15 cellular contexts compared by ENCODE assay signal in genomic region chr1:58585166-58585565, GRCh38. TPM values are rescaled to one million over a fixed set of nuclear protein-coding genes. Genes with fewer than 3 reads are reported as not detected.
DNase-seq lines count a peak whose midpoint lies in the region; ATAC-seq and TF ChIP-seq lines count a peak whose summit lies in the region.
"Had no signal": no experiment of that assay in that cellular context is flagged by ENCODE, and none has a peak within 500 bp of the region (broad histone marks: within the 10 kb centered on the region; RNA-seq: fewer than 3 reads in every experiment).

No MANE protein-coding gene starts in this region.

- DNase-seq in HCT116 (ENCODE audit: low read depth, low spot score) (no peak), ascending aorta (ENCODE audit: low spot score in 2 of 2) (no peak), left lung (no peak), stomach (no peak), SIG-M5 treated with dmso at 0.1 percent for 504 hours (lab: John Stamatoyannopoulos, UW; ENCODE audit: unreplicated experiment) (no peak), ACHN (no peak)
- no peak for DNase-seq in stimulated activated CD4-positive, alpha-beta T cell treated with anti-CD3 and anti-CD28 coated beads, Interleukin-1b, Interleukin-23, amount 100 ng/mL, for 48 hours
- DNase-seq in activated naive CD4-positive, alpha-beta T cell treated with Interleukin-2 at 50 U/mL for 16 hours: no peak
- DNase-seq: activated B cell treated with CpG ODN at 0.5 μM for 24 hours; activated CD8-positive, alpha-beta memory T cell treated with anti-CD3 and anti-CD28 coated beads, Interleukin-2, amount 10 ng/mL, durations not matched to agents 7 days and 5 days; central memory CD4-positive, alpha-beta T cell; naive B cell; NCI-H1105; stimulated activated CD4-positive, alpha-beta T cell treated with anti-CD3 and anti-CD28 coated beads, Interleukin-2, amount 100 ng/mL, for 48 hours had no signal

- BruUV-seq in HCT116 (replicated peaks; lab: Mats Ljungman, UMichigan): TSS peak; percentile 91

- TF ChIP-seq EP300 in stomach (IDR thresholded peaks at IDR 0.05): no peak

- H3K36me3 ChIP-seq in HCT116 (ENCODE audit: control insufficient read depth in 1 of 2, insufficient read depth in 2 of 2, low read length in 2 of 2): no peaks in the 10 kb centered on the region
- H3K36me3 ChIP-seq in ascending aorta: no peaks in the 10 kb centered on the region
- no peaks in the 10 kb centered on the region for H3K36me3 ChIP-seq in left lung
- no peaks in the 10 kb centered on the region for H3K36me3 ChIP-seq in stomach
- H3K36me3 ChIP-seq: heart right ventricle had no signal

- RAD21 ChIA-PET in HCT116 (lab: Charles Lee; ENCODE audit: low non-redundant PET in 1 of 2, low total read pairs in 2 of 2, uncharacterized antibody in 2 of 2, unreplicated experiment in 2 of 2): no interaction called here

- in situ Hi-C loops in ACHN (cut with HindIII; ENCODE audit: low pct_ligation_motif_present, low pct_unique_long_range_greater_than_20kb, low sequenced_read_pairs): no loop called here

- intact Hi-C loops in HCT116 (cut with micrococcal nuclease) (loop anchor here (2.0 kb wide), 1 partner anchor 38 kb away; the partner anchor contains the start of gene OMA1), ascending aorta (cut with DNase I) (loop anchor here (2.0 to 10.0 kb wide), 2 partner anchors 38 to 190 kb away; partner anchors contain the start of gene OMA1), left lung (cut with DNase I) (no loop called here), stomach (cut with DNase I; ENCODE audit: low total_unique reads) (no loop called here)

- CTCF ChIA-PET in HCT116 (lab: Charles Lee): no interaction called here

- no peaks in the 10 kb centered on the region for H3K9me2 ChIP-seq in HCT116 (ENCODE audit: insufficient read depth)

- H3K4me2 ChIP-seq in HCT116 (ENCODE audit: low read length): peak overlapping the region; percentile 81

- H3K9me3 ChIP-seq in HCT116 (ENCODE audit: control insufficient read depth in 1 of 2, insufficient read depth in 1 of 2, low read depth in 1 of 2, low read length in 2 of 2): no peaks in the 10 kb centered on the region
- no peaks in the 10 kb centered on the region for H3K9me3 ChIP-seq in ascending aorta
- H3K9me3 ChIP-seq in left lung: no peaks in the 10 kb centered on the region
- H3K9me3 ChIP-seq in stomach: no peaks in the 10 kb centered on the region
- H3K9me3 ChIP-seq: heart right ventricle had no signal

- POLR2A ChIA-PET in HCT116 (lab: Charles Lee): no interaction called here

- no peaks in the 10 kb centered on the region for H3K79me2 ChIP-seq in HCT116 (ENCODE audit: insufficient read depth, low read length)

- TF ChIP-seq CTCF in HCT116 (IDR thresholded peaks at IDR 0.05 in 2 of 3, conservative IDR thresholded peaks at IDR 0.05 in 1 of 3; ENCODE audit: borderline replicate concordance in 1 of 3, insufficient read depth in 1 of 3, low read depth in 2 of 3, low read length in 2 of 3) (no peak), ascending aorta (IDR thresholded peaks at IDR 0.05) (no peak), left lung (IDR thresholded peaks at IDR 0.05) (no peak), stomach (IDR thresholded peaks at IDR 0.05) (no peak)

- H2AFZ ChIP-seq in HCT116 (ENCODE audit: low read depth, low read length, poor library complexity, severe bottlenecking): peak overlapping the region; percentile 11

- WGBS in stomach, 5 donors: 38 to 65% (median 55%) methylated on average over 2 of the region's 2 CpGs

- peak overlapping the region; percentile 64 for H3K9ac ChIP-seq in HCT116 (ENCODE audit: low read length)

- no peaks in the 10 kb centered on the region for H4K20me1 ChIP-seq in HCT116 (ENCODE audit: insufficient read depth)

- H3K4me3 ChIP-seq in HCT116 (replicated peaks in 1 of 2; ENCODE audit: low read depth in 1 of 2, low read length in 2 of 2): peak overlapping the region in 1 of 2 experiments; percentile 36; a peak in 2 of 4 replicates
- no peak overlapping the region for H3K4me3 ChIP-seq in ascending aorta
- H3K4me3 ChIP-seq in left lung: no peak overlapping the region
- no peak overlapping the region for H3K4me3 ChIP-seq in stomach
- H3K4me3 ChIP-seq: heart right ventricle had no signal

- H3K4me1 ChIP-seq in HCT116 (ENCODE audit: control insufficient read depth in 1 of 2, insufficient read depth in 2 of 2, low read length in 2 of 2): peaks cover 32 to 55% of the 10 kb centered on the region in 2 experiments
- H3K4me1 ChIP-seq in ascending aorta: peaks cover 7 to 25% of the 10 kb centered on the region in 2 donors
- peaks cover 24 to 33% of the 10 kb centered on the region in 2 donors for H3K4me1 ChIP-seq in left lung
- H3K4me1 ChIP-seq in stomach: peaks cover 10 to 26% (median 19%) of the 10 kb centered on the region in 4 donors

- peak overlapping the region; percentile 84 for H3K27ac ChIP-seq in HCT116 (ENCODE audit: low read depth, low read length)
- H3K27ac ChIP-seq in ascending aorta: peak overlapping the region; percentile 71 to 89
- H3K27ac ChIP-seq in left lung: peak overlapping the region; percentile 69 to 84
- H3K27ac ChIP-seq in stomach: peak overlapping the region in 4 of 5 donors; percentile 56 to 80 (median 59)

- ATAC-seq in HCT116 (peak; percentile 45), left lung (peak; percentile 35)
- ATAC-seq: activated CD8-positive, alpha-beta memory T cell treated with anti-CD3 and anti-CD28 coated beads, Interleukin-2, amount 10 ng/mL, durations not matched to agents 7 days and 5 days had no signal

- TF ChIP-seq RAD21 in HCT116 (IDR thresholded peaks at IDR 0.05; ENCODE audit: low read depth): 0 out of 2 replicates have a peak, but pooled peaks have one; percentile 13

- H3K27me3 ChIP-seq in HCT116 (ENCODE audit: insufficient read depth, low read length) (no peaks in the 10 kb centered on the region), ascending aorta (no peaks in the 10 kb centered on the region), left lung (no peaks in the 10 kb centered on the region), stomach (no peaks in the 10 kb centered on the region)

- TF ChIP-seq POLR2A in HCT116 (IDR thresholded peaks at IDR 0.05; ENCODE audit: borderline replicate concordance, extremely low read depth, insufficient read depth, insufficient read length): no peak
- TF ChIP-seq POLR2A in stomach (IDR thresholded peaks at IDR 0.05): no peak

TF ChIP-seq in HCT116, 20 proteins besides CTCF, POLR2A, EP300 and RAD21 (continues in another document):
- TF ChIP-seq ZNF274 (IDR thresholded peaks at IDR 0.05; ENCODE audit: low read depth, low read length) (no peak), SIN3A (IDR thresholded peaks at IDR 0.05; ENCODE audit: low read depth) (no peak), ZFX (IDR thresholded peaks at IDR 0.05) (no peak), JUND (IDR thresholded peaks at IDR 0.05) (no peak), SP1 (IDR thresholded peaks at IDR 0.05; ENCODE audit: low read depth) (no peak), CEBPB (IDR thresholded peaks at IDR 0.05; ENCODE audit: low read depth) (no peak), MAX (IDR thresholded peaks at IDR 0.05) (no peak), ELF1 (IDR thresholded peaks at IDR 0.05; ENCODE audit: borderline replicate concordance, low read depth) (no peak), YY1 (IDR thresholded peaks at IDR 0.05; ENCODE audit: extremely low read depth, insufficient replicate concordance, low read depth, low read length) (no peak), POLR2AphosphoS5 (IDR thresholded peaks at IDR 0.05; ENCODE audit: low read depth, low read length) (no peak), TCF7L2 (IDR thresholded peaks at IDR 0.05; ENCODE audit: borderline replicate concordance, extremely low read depth, insufficient read depth, insufficient read length) (no peak), EZH2phosphoT487 (IDR thresholded peaks at IDR 0.05; ENCODE audit: borderline replicate concordance) (no peak), FOSL1 (IDR thresholded peaks at IDR 0.05; ENCODE audit: low read depth) (no peak), SRF (IDR thresholded peaks at IDR 0.05; ENCODE audit: low read depth) (no peak), EZH2 (IDR thresholded peaks at IDR 0.05) (no peak)
- TF ChIP-seq, protein P1, sequence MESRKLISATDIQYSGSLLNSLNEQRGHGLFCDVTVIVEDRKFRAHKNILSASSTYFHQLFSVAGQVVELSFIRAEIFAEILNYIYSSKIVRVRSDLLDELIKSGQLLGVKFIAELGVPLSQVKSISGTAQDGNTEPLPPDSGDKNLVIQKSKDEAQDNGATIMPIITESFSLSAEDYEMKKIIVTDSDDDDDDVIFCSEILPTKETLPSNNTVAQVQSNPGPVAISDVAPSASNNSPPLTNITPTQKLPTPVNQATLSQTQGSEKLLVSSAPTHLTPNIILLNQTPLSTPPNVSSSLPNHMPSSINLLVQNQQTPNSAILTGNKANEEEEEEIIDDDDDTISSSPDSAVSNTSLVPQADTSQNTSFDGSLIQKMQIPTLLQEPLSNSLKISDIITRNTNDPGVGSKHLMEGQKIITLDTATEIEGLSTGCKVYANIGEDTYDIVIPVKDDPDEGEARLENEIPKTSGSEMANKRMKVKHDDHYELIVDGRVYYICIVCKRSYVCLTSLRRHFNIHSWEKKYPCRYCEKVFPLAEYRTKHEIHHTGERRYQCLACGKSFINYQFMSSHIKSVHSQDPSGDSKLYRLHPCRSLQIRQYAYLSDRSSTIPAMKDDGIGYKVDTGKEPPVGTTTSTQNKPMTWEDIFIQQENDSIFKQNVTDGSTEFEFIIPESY (IDR thresholded peaks at IDR 0.05; ENCODE audit: extremely low read depth, insufficient replicate concordance, low read length): no peak
- TF ChIP-seq, protein P2, sequence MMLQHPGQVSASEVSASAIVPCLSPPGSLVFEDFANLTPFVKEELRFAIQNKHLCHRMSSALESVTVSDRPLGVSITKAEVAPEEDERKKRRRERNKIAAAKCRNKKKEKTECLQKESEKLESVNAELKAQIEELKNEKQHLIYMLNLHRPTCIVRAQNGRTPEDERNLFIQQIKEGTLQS (IDR thresholded peaks at IDR 0.05): no peak

RNA-seq across cellular contexts. Expression of gene TACSTD2, which starts 8.1 kb away (rescaled TPM):
- total RNA-seq in HCT116 (2021; ENCODE audit: unreplicated experiment): 12.2 TPM
- 26.4 and 46.3 TPM in 2 replicates for polyA plus RNA-seq in HCT116 (2012)
- 1.3 TPM for total RNA-seq in ascending aorta
- total RNA-seq in left lung: 100 to 1,000 TPM; 130 to 171 TPM
- total RNA-seq in stomach: 10 to 100 TPM in 3 of 5 donors, not detected in 2; 12.1 to 41.1 (median 33.6) TPM
- polyA plus RNA-seq in stomach: 100 to 1,000 TPM in 1 of 3 donors, 10 to 100 TPM in 1, 1 to 10 TPM in 1; 5.2 to 369 (median 36.7) TPM
- total RNA-seq: activated B cell treated with CpG ODN at 0.5 μM for 24 hours; activated CD8-positive, alpha-beta memory T cell treated with anti-CD3 and anti-CD28 coated beads, Interleukin-2, amount 10 ng/mL, durations not matched to agents 7 days and 5 days had no signal

RNA-seq across cellular contexts. Expression of gene OMA1, which starts 38.6 kb away (rescaled TPM):
- total RNA-seq in HCT116 (2021; ENCODE audit: unreplicated experiment) (21.9 TPM), ascending aorta (2.4 TPM), left lung (10 to 100 TPM; 26.4 to 28.3 TPM), stomach (10 to 100 TPM in 4 of 5 donors, 1 to 10 TPM in 1; 5.8 to 55.8 (median 30.4) TPM)
- polyA plus RNA-seq in HCT116 (2012): 8.7 and 10.4 TPM in 2 replicates
- polyA plus RNA-seq in stomach: 10 to 100 TPM in 2 of 3 donors, 1 to 10 TPM in 1; 8.9 to 16.4 (median 11.1) TPM

Comparison
In these comparisons a context has a peak if more than half of its experiments do, and no peak if none do; other contexts are left out.
1. intact Hi-C loops: an anchor here in HCT116 (2.0 kb wide) and ascending aorta (2.0 to 10.0 kb wide); none called in left lung and stomach.